In genomic region chrX:37763400-37763799, GRCh38 we compare ENCODE assay signal across 12 cellular contexts. TPM values are rescaled to one million over a fixed set of nuclear protein-coding genes. Genes with fewer than 3 reads are reported as not detected.
"Had no signal": no experiment of that assay in that cellular context is flagged by ENCODE, and none has a peak within 500 bp of the region (broad histone marks: within the 10 kb centered on the region; RNA-seq: fewer than 3 reads in every experiment).

No MANE protein-coding gene starts in this region.

- H3K4me1 ChIP-seq: adrenal gland, esophagus muscularis mucosa, psoas muscle, right lobe of liver, upper lobe of right lung had no signal

- H3K27ac Mint-ChIP-seq: activated CD4-positive, alpha-beta memory T cell treated with anti-CD3 and anti-CD28 coated beads, Interleukin-2, amount 10 ng/mL, durations not matched to agents 7 days and 5 days had no signal

- H3K4me3 ChIP-seq: adrenal gland, esophagus muscularis mucosa, heart left ventricle, lung, psoas muscle, right lobe of liver, upper lobe of right lung had no signal

- H3K27me3 Mint-ChIP-seq: activated CD4-positive, alpha-beta memory T cell treated with anti-CD3 and anti-CD28 coated beads, Interleukin-2, amount 10 ng/mL, durations not matched to agents 7 days and 5 days; naive thymus-derived CD8-positive, alpha-beta T cell had no signal

- H3K4me3 Mint-ChIP-seq: activated CD4-positive, alpha-beta memory T cell treated with anti-CD3 and anti-CD28 coated beads, Interleukin-2, amount 10 ng/mL, durations not matched to agents 7 days and 5 days; naive thymus-derived CD8-positive, alpha-beta T cell had no signal

- ATAC-seq: heart left ventricle; left colon; naive thymus-derived CD8-positive, alpha-beta T cell; psoas muscle; right lobe of liver; stimulated activated naive CD8-positive, alpha-beta T cell treated with anti-CD3 and anti-CD28 coated beads, Interleukin-15, Interleukin-2, amounts not matched to agents 100 U/mL and 50 U/mL, for 24 hours; upper lobe of right lung had no signal

- H3K27ac ChIP-seq: adrenal gland, esophagus muscularis mucosa, heart left ventricle, psoas muscle, right lobe of liver, upper lobe of right lung had no signal

- DNase-seq: activated CD4-positive, alpha-beta memory T cell treated with anti-CD3 and anti-CD28 coated beads, Interleukin-2, amount 10 ng/mL, durations not matched to agents 7 days and 5 days; adrenal gland; heart left ventricle; left colon; naive thymus-derived CD8-positive, alpha-beta T cell; psoas muscle; right lobe of liver; stimulated activated CD4-positive, alpha-beta T cell treated with anti-CD3 and anti-CD28 coated beads, Interleukin-2, amount 100 ng/mL, for 24 hours; stimulated activated naive CD8-positive, alpha-beta T cell treated with anti-CD3 and anti-CD28 coated beads, Interleukin-15, Interleukin-2, amounts not matched to agents 100 U/mL and 50 U/mL, for 24 hours; upper lobe of right lung had no signal

- H3K36me3 ChIP-seq: adrenal gland, esophagus muscularis mucosa, heart left ventricle, right lobe of liver, upper lobe of right lung had no signal

- H3K27me3 ChIP-seq: upper lobe of right lung had no signal

- H3K9me3 ChIP-seq: adrenal gland, right lobe of liver, upper lobe of right lung had no signal

- H3K9me3 Mint-ChIP-seq: activated CD4-positive, alpha-beta memory T cell treated with anti-CD3 and anti-CD28 coated beads, Interleukin-2, amount 10 ng/mL, durations not matched to agents 7 days and 5 days had no signal

RNA-seq across cellular contexts. Expression of gene CYBB, which starts 16.5 kb away (rescaled TPM):
- total RNA-seq: activated CD4-positive, alpha-beta memory T cell treated with anti-CD3 and anti-CD28 coated beads, Interleukin-2, amount 10 ng/mL, durations not matched to agents 7 days and 5 days had no signal
